ENCODE assay signal across 8 cellular contexts in genomic region chr7:152894295-152895170, GRCh38.
A peak's percentile ranks its signal among the peaks of the same experiment; 100 is the strongest.
DNase-seq lines count a peak whose midpoint lies in the region; ATAC-seq and TF ChIP-seq lines count a peak whose summit lies in the region.

No MANE protein-coding gene starts in this region.

- H2AFZ ChIP-seq in SU-DHL-6 (ENCODE audit: low read depth, low read length, severe bottlenecking): no peak overlapping the region

- ATAC-seq in activated naive CD4-positive, alpha-beta T cell treated with anti-CD3 and anti-CD28 coated beads, Interleukin-2, amount 50 U/mL, for 72 hours: peak; percentile 49 to 79
- ATAC-seq in HG02852 (IDR thresholded peaks at IDR 0.05; ENCODE audit: unreplicated experiment): peak; percentile 85
- peak in 2 of 4 donors; percentile 57 to 70 for ATAC-seq in heart left ventricle

- no peaks in the 10 kb centered on the region for H3F3A ChIP-seq in SU-DHL-6 (ENCODE audit: insufficient read depth)

- H3K4me2 ChIP-seq in SU-DHL-6 (ENCODE audit: low read depth, low read length, poor library complexity, severe bottlenecking): no peak overlapping the region

- no peaks in the 10 kb centered on the region for H3K79me2 ChIP-seq in SU-DHL-6 (ENCODE audit: insufficient read depth, low read length)

- no peaks in the 10 kb centered on the region for H3K9me2 ChIP-seq in SU-DHL-6 (replicated peaks; ENCODE audit: insufficient read depth, low read length)

- DNase-seq in activated naive CD4-positive, alpha-beta T cell treated with anti-CD3 and anti-CD28 coated beads, Interleukin-2, amount 50 U/mL, for 72 hours (ENCODE audit: low spot score in 2 of 2): peak in 1 of 2 donors; percentile 55
- DNase-seq in activated naive CD4-positive, alpha-beta T cell treated with Interleukin-2 at 50 U/mL for 16 hours: no peak
- DNase-seq in heart left ventricle (no peak), spleen (peak; percentile 70), NOMO-1 treated with DMSO at 0.1 percent for 48 hours (lab: John Stamatoyannopoulos, UW; ENCODE audit: unreplicated experiment) (no peak), NCI-H187 (lab: John Stamatoyannopoulos, UW) (no peak)

- H3K9ac ChIP-seq in SU-DHL-6 (ENCODE audit: low read length): no peak overlapping the region

- H3K9me3 ChIP-seq in SU-DHL-6 (ENCODE audit: insufficient read depth, low read length) (no peaks in the 10 kb centered on the region), heart left ventricle (peaks cover 0 to 3% (median 0%) of the 10 kb centered on the region in 12 donors), spleen (no peaks in the 10 kb centered on the region)

- TF ChIP-seq CTCF in SU-DHL-6 (IDR thresholded peaks at IDR 0.05; ENCODE audit: insufficient read depth, low read length, poor library complexity, severe bottlenecking) (peak; percentile 63), heart left ventricle (IDR thresholded peaks at IDR 0.05) (peak; percentile 62 to 86 (median 72)), spleen (IDR thresholded peaks at IDR 0.05 in 8 of 11, conservative IDR thresholded peaks at IDR 0.05 in 3 of 11) (peak in 9 of 11 experiments; percentile 41 to 78 (median 66))

- no peak overlapping the region for H3K27ac ChIP-seq in SU-DHL-6 (ENCODE audit: low read depth, low read length)
- H3K27ac ChIP-seq in heart left ventricle: no peak overlapping the region
- no peak overlapping the region for H3K27ac ChIP-seq in spleen

- H3K9me3 Mint-ChIP-seq in activated naive CD4-positive, alpha-beta T cell treated with anti-CD3 and anti-CD28 coated beads, Interleukin-2, amount 50 U/mL, for 72 hours: no peaks in the 10 kb centered on the region

- intact Hi-C loops in heart left ventricle (cut with DNase I) (loop anchor here in 2 of 10 donors (5.0 to 10.0 kb wide), 3 partner anchors 298 to 490 kb away; no protein-coding TSS in a partner anchor), spleen (cut with DNase I; ENCODE audit: low total_unique reads) (no loop called here)

- no peaks in the 10 kb centered on the region for H3K36me3 ChIP-seq in SU-DHL-6 (ENCODE audit: low read length)
- H3K36me3 ChIP-seq in heart left ventricle: no peaks in the 10 kb centered on the region
- no peaks in the 10 kb centered on the region for H3K36me3 ChIP-seq in spleen

- TF ChIP-seq POLR2A in heart left ventricle (IDR thresholded peaks at IDR 0.05) (no peak), spleen (IDR thresholded peaks at IDR 0.05) (no peak)

- H4K20me1 ChIP-seq in SU-DHL-6 (ENCODE audit: low read depth, low read length): no peaks in the 10 kb centered on the region

- H3K27ac Mint-ChIP-seq in activated naive CD4-positive, alpha-beta T cell treated with anti-CD3 and anti-CD28 coated beads, Interleukin-2, amount 50 U/mL, for 72 hours: no peak overlapping the region

- H3K4me1 ChIP-seq in heart left ventricle (peaks cover 0 to 7% (median 0%) of the 10 kb centered on the region in 12 donors), spleen (peaks cover 0 to 9% (median 5%) of the 10 kb centered on the region in 6 donors)

- H3K27me3 ChIP-seq in SU-DHL-6 (ENCODE audit: low read length): no peaks in the 10 kb centered on the region
- peaks cover 0 to 18% (median 0%) of the 10 kb centered on the region in 9 donors for H3K27me3 ChIP-seq in heart left ventricle
- H3K27me3 ChIP-seq in spleen (replicated peaks in 1 of 7): peaks cover 0 to 28% (median 0%) of the 10 kb centered on the region in 7 donors

- H3K4me3 ChIP-seq in SU-DHL-6 (ENCODE audit: insufficient read depth, low read length, poor library complexity, severe bottlenecking) (no peak overlapping the region), heart left ventricle (no peak overlapping the region), spleen (no peak overlapping the region)

- WGBS in heart left ventricle, 4 donors: 28 to 35% (median 31%) methylated on average over 38 to 52 of the region's 52 CpGs
- WGBS in spleen, 5 donors: 34 to 67% (median 36%) methylated on average over 20 to 52 of the region's 52 CpGs

- no peaks in the 10 kb centered on the region for H3K36me3 Mint-ChIP-seq in activated naive CD4-positive, alpha-beta T cell treated with anti-CD3 and anti-CD28 coated beads, Interleukin-2, amount 50 U/mL, for 72 hours
